In the genomic region with DNA sequence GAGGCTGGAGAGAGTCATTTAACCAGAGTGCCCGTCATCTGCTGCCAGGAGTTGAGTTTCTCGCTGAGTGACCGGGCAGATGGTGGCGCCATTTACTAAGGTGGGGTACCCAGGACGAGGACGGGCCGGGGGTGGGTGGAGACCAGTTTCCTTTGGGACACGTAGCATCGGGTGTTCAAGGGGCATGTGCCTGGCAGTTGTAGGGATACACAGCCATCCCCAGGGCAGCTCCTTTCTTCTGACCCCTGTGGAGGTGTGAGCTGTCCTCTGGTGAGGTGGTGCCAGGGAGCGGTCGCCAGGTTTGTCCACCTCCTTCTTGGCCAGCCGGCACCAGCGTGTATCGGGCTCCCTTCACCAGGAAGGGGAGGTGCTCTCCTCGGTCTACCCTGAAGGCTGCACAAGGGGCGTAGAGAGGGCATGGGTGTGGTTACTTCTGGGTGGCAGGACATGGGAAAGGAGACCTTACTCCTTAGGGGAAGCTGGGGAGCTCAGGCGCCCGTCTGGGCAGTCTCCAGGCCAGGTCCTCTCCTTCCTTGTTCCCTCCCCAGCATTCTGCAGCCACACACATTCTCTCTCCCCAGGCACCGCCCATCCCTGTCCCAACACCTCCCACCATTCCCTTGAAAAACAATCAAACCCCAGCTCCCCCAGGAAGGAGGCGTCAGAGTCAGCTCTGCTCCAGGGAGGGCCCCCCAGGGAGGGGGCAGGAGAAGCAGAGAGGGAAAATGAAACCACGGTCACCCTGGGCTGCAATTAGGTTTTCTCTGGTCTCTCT, we compare ENCODE assay signal across 8 cellular contexts. TPM values are rescaled to one million over a fixed set of nuclear protein-coding genes. Genes with fewer than 3 reads are reported as not detected.
DNase-seq lines count a peak whose midpoint lies in the region; ATAC-seq lines count a peak whose summit lies in the region.

No MANE protein-coding gene starts in this region.

- DNase-seq in NCI-H1436 (lab: John Stamatoyannopoulos, UW) (peak; percentile 42), NCI-H1436 treated with DMSO at 0.1 percent for 48 hours (lab: John Stamatoyannopoulos, UW) (no peak), NCI-H2081 treated with DMSO at 0.1 percent for 48 hours (lab: John Stamatoyannopoulos, UW) (peak; percentile 12), dermis blood vessel endothelial cell (peak; percentile 85), left lobe of liver (ENCODE audit: low spot score) (peak; percentile 85)
- DNase-seq in activated CD4-positive, alpha-beta T cell treated with anti-CD3 and anti-CD28 coated beads for 48 hours = peak; percentile 71
- DNase-seq in stimulated activated CD4-positive, alpha-beta T cell treated with anti-CD3 and anti-CD28 coated beads, Interleukin-2, amount 100 ng/mL, for 48 hours = peak; percentile 53 to 54

- ATAC-seq in left lobe of liver (peak; percentile 82), GM18867 (IDR thresholded peaks at IDR 0.05; ENCODE audit: unreplicated experiment) (no peak)

RNA-seq across cellular contexts. Expression of a gene that starts 10.3 kb away (rescaled TPM):
- total RNA-seq in dermis blood vessel endothelial cell (not detected in 2 replicates), left lobe of liver (0.48 TPM)

RNA-seq across cellular contexts. Expression of a gene that starts 20.8 kb away (rescaled TPM):
- 12.1 and 14.6 TPM in 2 replicates for total RNA-seq in dermis blood vessel endothelial cell
- total RNA-seq in left lobe of liver = 31.7 TPM
